17 cellular contexts compared by ENCODE assay signal in the genomic region with DNA sequence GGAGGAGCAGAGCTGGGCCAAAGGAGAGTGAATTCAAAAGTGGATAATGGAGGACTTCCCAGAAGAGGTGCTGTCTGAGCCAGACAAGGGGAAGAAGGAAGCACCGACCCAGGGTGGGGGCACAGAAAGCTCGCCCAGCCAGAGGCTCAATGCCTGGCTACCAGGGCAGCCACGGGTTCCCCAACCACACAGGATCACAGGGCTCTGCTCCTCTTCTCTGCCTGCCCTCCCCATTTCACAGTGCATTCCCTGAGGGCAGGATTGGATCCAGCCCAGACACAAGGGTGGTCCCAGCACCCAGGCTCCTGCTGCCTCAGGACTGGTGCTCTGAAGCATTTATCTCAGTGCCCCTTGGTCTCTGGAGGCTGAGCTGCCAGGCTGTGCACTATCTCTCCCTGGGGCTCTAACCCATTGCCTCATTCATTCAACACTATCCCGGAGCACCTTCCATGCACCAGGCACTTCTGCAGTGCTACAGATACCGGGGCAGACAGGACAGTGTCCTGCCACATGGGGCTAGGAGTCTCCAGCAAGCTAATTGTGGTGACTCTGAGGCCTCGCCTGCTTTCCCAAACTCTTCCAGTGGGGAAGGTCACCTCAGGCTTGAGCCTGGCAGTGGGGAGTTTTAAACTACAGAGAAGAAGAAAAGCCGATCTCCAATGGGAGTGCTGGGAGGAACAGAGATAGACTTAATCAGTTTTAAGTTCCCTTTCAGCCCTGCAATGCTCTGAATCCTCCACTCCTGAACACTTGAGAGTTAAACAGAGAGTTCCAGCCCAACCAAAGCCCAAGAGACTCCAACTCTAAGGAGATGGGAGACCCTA.
A peak's percentile ranks its signal among the peaks of the same experiment; 100 is the strongest.
DNase-seq lines count a peak whose midpoint lies in the region; ATAC-seq and TF ChIP-seq lines count a peak whose summit lies in the region.
"Had no signal": no experiment of that assay in that cellular context is flagged by ENCODE, and none has a peak within 500 bp of the region (broad histone marks: within the 10 kb centered on the region; RNA-seq: fewer than 3 reads in every experiment).

No MANE protein-coding gene starts in this region.

- ATAC-seq in Right ventricle myocardium superior (ENCODE audit: poor library complexity): peak; percentile 50
- ATAC-seq in Right ventricle myocardium inferior: no peak
- no peak for ATAC-seq in lung (ENCODE audit: insufficient read depth, low FRiP score)

- DNase-seq in Right ventricle myocardium superior (no peak), Right ventricle myocardium inferior (ENCODE audit: missing footprints) (no peak), WERI-Rb-1 (peak; percentile 57), lung (ENCODE audit: low spot score) (peak; percentile 17), sigmoid colon (peak; percentile 49), NCI-H2029 treated with DMSO at 0.1 percent for 48 hours (lab: John Stamatoyannopoulos, UW) (no peak), NAMALWA (ENCODE audit: low spot score) (no peak)
- DNase-seq in activated CD4-positive, alpha-beta T cell treated with anti-CD3 and anti-CD28 coated beads for 4 hours: no peak
- DNase-seq: 8988T, DMS 273 treated with DMSO at 0.1 percent for 48 hours, DND-41, Kasumi-1, MG63, NCI-H1105, NCI-H2081 treated with DMSO at 0.1 percent for 48 hours, NCI-H748 treated with DMSO at 0.1 percent for 48 hours, OCI-M1 had no signal

- intact Hi-C loops in Right ventricle myocardium superior (cut with DNase I): no loop called here
- intact Hi-C loops in Right ventricle myocardium inferior (cut with DNase I): no loop called here
- intact Hi-C loops in sigmoid colon (cut with DNase I): no loop called here

- H3K4me3 ChIP-seq in WERI-Rb-1 (ENCODE audit: low read depth, low read length) (no peak overlapping the region), lung (no peak overlapping the region), sigmoid colon (no peak overlapping the region)
- H3K4me3 ChIP-seq: MG63 had no signal

- TF ChIP-seq CTCF in WERI-Rb-1 (IDR thresholded peaks at IDR 0.05; ENCODE audit: low read depth, low read length): no peak
- no peak for TF ChIP-seq CTCF in lung (IDR thresholded peaks at IDR 0.05; ENCODE audit: control extremely low read depth, extremely low read depth)
- TF ChIP-seq CTCF in sigmoid colon (IDR thresholded peaks at IDR 0.05): no peak

- no peaks in the 10 kb centered on the region for H3K36me3 ChIP-seq in WERI-Rb-1
- no peaks in the 10 kb centered on the region for H3K36me3 ChIP-seq in lung (ENCODE audit: control insufficient read depth in 2 of 2, insufficient read depth in 2 of 2, low read length in 2 of 2)
- no peaks in the 10 kb centered on the region for H3K36me3 ChIP-seq in sigmoid colon
- H3K36me3 ChIP-seq: MG63 had no signal

- H3K9me3 ChIP-seq in WERI-Rb-1 (ENCODE audit: severe bottlenecking) (no peaks in the 10 kb centered on the region), lung (ENCODE audit: control insufficient read depth in 2 of 2, insufficient read depth in 1 of 2, low read length in 1 of 2) (no peaks in the 10 kb centered on the region), sigmoid colon (no peaks in the 10 kb centered on the region)
- H3K9me3 ChIP-seq: MG63 had no signal

- no peak for TF ChIP-seq POLR2A in sigmoid colon (IDR thresholded peaks at IDR 0.05)

- WGBS in lung, 2 donors: 84 to 93% methylated on average over 7 of the region's 7 CpGs
- WGBS in sigmoid colon, 2 donors: 91 to 92% methylated on average over 7 of the region's 7 CpGs

- H3K27me3 ChIP-seq in WERI-Rb-1 (ENCODE audit: insufficient read depth, low read depth, severe bottlenecking) (no peaks in the 10 kb centered on the region), lung (ENCODE audit: control insufficient read depth, insufficient read depth) (no peaks in the 10 kb centered on the region), sigmoid colon (no peaks in the 10 kb centered on the region)
- H3K27me3 ChIP-seq: MG63 had no signal

- no peak overlapping the region for H3K27ac ChIP-seq in WERI-Rb-1
- no peak overlapping the region for H3K27ac ChIP-seq in lung (ENCODE audit: low read depth in 1 of 2, low read length in 1 of 2)
- H3K27ac ChIP-seq in sigmoid colon: no peak overlapping the region

- peaks cover 0 to 3% of the 10 kb centered on the region in 2 donors for H3K4me1 ChIP-seq in lung (ENCODE audit: control insufficient read depth in 2 of 2, insufficient read depth in 2 of 2, low read length in 2 of 2)
- peaks cover 0 to 13% (median 7%) of the 10 kb centered on the region in 4 donors for H3K4me1 ChIP-seq in sigmoid colon

- TF ChIP-seq EP300 in sigmoid colon (IDR thresholded peaks at IDR 0.05): no peak

Comparison
In these comparisons a context has a peak if more than half of its experiments do, and no peak if none do; other contexts are left out.
1. DNase-seq: peak in WERI-Rb-1 (single experiment), lung (single experiment) and sigmoid colon (single experiment); none in Right ventricle myocardium superior (single experiment), Right ventricle myocardium inferior (single experiment), NCI-H2029 treated with DMSO at 0.1 percent for 48 hours (single experiment), NAMALWA (single experiment) and activated CD4-positive, alpha-beta T cell treated with anti-CD3 and anti-CD28 coated beads for 4 hours (0 of 2).